ENCODE assay signal across 14 cellular contexts in genomic region chr10:92110039-92110794, GRCh38.
DNase-seq lines count a peak whose midpoint lies in the region; ATAC-seq, FAIRE-seq and TF ChIP-seq lines count a peak whose summit lies in the region.
"Had no signal": no experiment of that assay in that cellular context is flagged by ENCODE, and none has a peak within 500 bp of the region (broad histone marks: within the 10 kb centered on the region; RNA-seq: fewer than 3 reads in every experiment).

No MANE protein-coding gene starts in this region.

- TF ChIP-seq EP300 in HepG2 (IDR thresholded peaks at IDR 0.05; ENCODE audit: low read depth in 2 of 2, low read length in 2 of 2) (no peak), HepG2 (CRISPR knock-in tag; IDR thresholded peaks at IDR 0.05; ENCODE audit: borderline replicate concordance) (no peak)

- H3K36me3 ChIP-seq in liver (ENCODE audit: control insufficient read depth in 4 of 4, insufficient read depth in 3 of 4, low read depth in 1 of 4, low read length in 3 of 4) = no peaks in the 10 kb centered on the region
- no peaks in the 10 kb centered on the region; a peak in 1 of 5 replicates for H3K36me3 ChIP-seq in HepG2 (replicated peaks in 1 of 2; ENCODE audit: control insufficient read depth in 1 of 2, insufficient read depth in 2 of 2, low read length in 2 of 2)
- no peaks in the 10 kb centered on the region for H3K36me3 ChIP-seq in PC-3 (ENCODE audit: low read depth, low read length)

- H3K27ac ChIP-seq in liver (ENCODE audit: low read depth in 1 of 2, low read length in 2 of 2) = peak overlapping the region; percentile 67 to 75
- H3K27ac ChIP-seq in HepG2 (ENCODE audit: extremely low read length, insufficient read depth, low read length) = no peak overlapping the region
- no peak overlapping the region for H3K27ac ChIP-seq in PC-3 (ENCODE audit: low read length)

- POLR2A ChIA-PET in HepG2 (lab: Yijun Ruan, JAX) = interaction anchor here (1.0 to 2.3 kb wide), 4 partner anchors 9 to 181 kb away, joined by 3 to 10 read pairs (median 8); partner anchors contain the start of genes CPEB3 and MARCHF5
- POLR2A ChIA-PET in PC-3 (lab: Charles Lee; ENCODE audit: unreplicated experiment) = no interaction called here

- WGBS in liver = 54% methylated on average over 6 of the region's 6 CpGs
- 95% methylated on average over 6 of the region's 6 CpGs for WGBS in HepG2 (ENCODE audit: low lambda C conversion rate)

- H3K79me2 ChIP-seq in HepG2 (ENCODE audit: insufficient read depth, low read length) (no peaks in the 10 kb centered on the region), PC-3 (ENCODE audit: low read length) (no peaks in the 10 kb centered on the region)

- DNase-seq in HepG2 (ENCODE audit: low spot score) (no peak), PC-3 (peak; percentile 39), fibroblast of peridontal ligament (ENCODE audit: extremely low read depth) (peak; percentile 81), activated gamma-delta T cell treated with Interleukin-2 at 50 U/mL for 16 hours (no peak), hypothalamus (lab: John Stamatoyannopoulos, UW) (no peak)
- no peak for DNase-seq in activated effector memory CD4-positive, alpha-beta T cell treated with anti-CD3 and anti-CD28 coated beads, Interleukin-2, amount 50 U/mL, for 16 hours
- DNase-seq: dorsolateral prefrontal cortex; left ventricle myocardium superior; RPMI8226; stimulated activated CD8-positive, alpha-beta memory T cell treated with anti-CD3 and anti-CD28 coated beads, Interleukin-4, amount 100 ng/mL, for 48 hours had no signal

- ATAC-seq in HepG2 = no peak
- no peak for ATAC-seq in PC-3
- no peak for ATAC-seq in HG02938 (IDR thresholded peaks at IDR 0.05; ENCODE audit: unreplicated experiment)
- ATAC-seq: left ventricle myocardium superior had no signal

- H3K27me3 ChIP-seq in liver (ENCODE audit: control insufficient read depth in 4 of 4, insufficient read depth in 4 of 4, low read length in 3 of 4) = no peaks in the 10 kb centered on the region
- no peaks in the 10 kb centered on the region for H3K27me3 ChIP-seq in HepG2 (ENCODE audit: control insufficient read depth in 1 of 2, insufficient read depth in 2 of 2, low read length in 2 of 2)
- H3K27me3 ChIP-seq in PC-3 (ENCODE audit: low read length) = no peaks in the 10 kb centered on the region
- H3K27me3 ChIP-seq: dorsolateral prefrontal cortex had no signal

- H3K4me1 ChIP-seq in liver (ENCODE audit: control insufficient read depth in 4 of 4, insufficient read depth in 4 of 4, low read length in 3 of 4) (peaks cover 4 to 74% (median 37%) of the 10 kb centered on the region in 4 donors), HepG2 (ENCODE audit: insufficient read depth, low read length) (peaks cover 68% of the 10 kb centered on the region), PC-3 (ENCODE audit: insufficient read depth, low read length) (peaks cover 15% of the 10 kb centered on the region)

- H3K9me3 ChIP-seq in liver (ENCODE audit: control insufficient read depth in 4 of 4, low read length in 3 of 4) (no peaks in the 10 kb centered on the region), HepG2 (ENCODE audit: low read length) (no peaks in the 10 kb centered on the region), PC-3 (ENCODE audit: low read length) (no peaks in the 10 kb centered on the region)

- no peaks in the 10 kb centered on the region for H3F3A ChIP-seq in PC-3 (ENCODE audit: low read length, unreplicated experiment)

- in situ Hi-C loops in HepG2 (cut with HindIII; ENCODE audit: extremely low pct_ligation_motif_present, low pct_unique_long_range_greater_than_20kb) = no loop called here

- no peak for TF ChIP-seq POLR2A in HepG2 (IDR thresholded peaks at IDR 0.05; ENCODE audit: insufficient read depth in 1 of 2, low read depth in 2 of 2, low read length in 2 of 2)

- TF ChIP-seq RAD21 in liver (IDR thresholded peaks at IDR 0.05) (no peak), HepG2 (CRISPR knock-in tag; IDR thresholded peaks at IDR 0.05) (no peak)

- intact Hi-C loops in HepG2 (cut with micrococcal nuclease; ENCODE audit: unreplicated experiment) = no loop called here
- intact Hi-C loops in PC-3 (cut with micrococcal nuclease) = no loop called here

- H3K4me3 ChIP-seq in liver (ENCODE audit: low read depth in 1 of 3, low read length in 3 of 3) (peak overlapping the region; percentile 50 to 76 (median 68)), HepG2 (replicated peaks in 1 of 3; ENCODE audit: insufficient read depth in 1 of 3, low read depth in 2 of 3, low read length in 3 of 3) (no peak overlapping the region), PC-3 (ENCODE audit: low read length) (no peak overlapping the region)
- H3K4me3 ChIP-seq: dorsolateral prefrontal cortex had no signal

- CTCF ChIA-PET in HepG2 (lab: Yijun Ruan, JAX; ENCODE audit: low intra/inter-chr PET ratio, low total read pairs) (no interaction called here), PC-3 (lab: Charles Lee) (no interaction called here)

- H3K9ac ChIP-seq in liver (ENCODE audit: low read depth in 1 of 2, low read length in 2 of 2) (peak overlapping the region; percentile 44 to 96), HepG2 (ENCODE audit: insufficient read depth, low read depth, low read length) (no peak overlapping the region), PC-3 (ENCODE audit: low read length) (no peak overlapping the region)

- BruUV-seq in HepG2 (replicated peaks; lab: Mats Ljungman, UMichigan) (no TSS peak), PC-3 (replicated peaks; lab: Mats Ljungman, UMichigan) (no TSS peak)

- H4K20me1 ChIP-seq in HepG2 (ENCODE audit: insufficient read depth, low read length) (no peaks in the 10 kb centered on the region), PC-3 (ENCODE audit: low read length) (no peaks in the 10 kb centered on the region)

- H3K4me2 ChIP-seq in HepG2 (ENCODE audit: low read depth, low read length) (no peak overlapping the region), PC-3 (ENCODE audit: low read length) (no peak overlapping the region)

- H2AFZ ChIP-seq in HepG2 (ENCODE audit: low read length) (no peak overlapping the region), PC-3 (ENCODE audit: low read length) (no peak overlapping the region)

- TF ChIP-seq CTCF in liver (IDR thresholded peaks at IDR 0.05; ENCODE audit: low read depth, low read length, missing input control) = no peak
- no peak for TF ChIP-seq CTCF in HepG2 (CRISPR knock-in tag; IDR thresholded peaks at IDR 0.05)
- TF ChIP-seq CTCF in PC-3 (conservative IDR thresholded peaks at IDR 0.05; ENCODE audit: low read depth, low read length) = no peak

- H3K9me2 ChIP-seq in PC-3 (replicated peaks; ENCODE audit: low read length) = no peaks in the 10 kb centered on the region

- FAIRE-seq in HepG2 (lab: Jason Lieb, UNC) = no peak
- FAIRE-seq: TTC549, urothelium cell line had no signal

TF ChIP-seq in liver, 16 proteins besides CTCF, POLR2A, EP300 and RAD21:
- TF ChIP-seq RXRA (IDR thresholded peaks at IDR 0.05) = peak in 1 of 2 donors; percentile 5
- TF ChIP-seq YY1 (IDR thresholded peaks at IDR 0.05) = no peak

TF ChIP-seq in HepG2, 621 proteins besides CTCF, POLR2A, EP300 and RAD21:
- TF ChIP-seq ETV6 (CRISPR knock-in tag; conservative IDR thresholded peaks at IDR 0.05) (no peak), ZNF768 (CRISPR knock-in tag; IDR thresholded peaks at IDR 0.05) (no peak), CSRNP1 (CRISPR knock-in tag; IDR thresholded peaks at IDR 0.05) (no peak), ZNF850 (CRISPR knock-in tag; conservative IDR thresholded peaks at IDR 0.05) (no peak), KMT2B (CRISPR knock-in tag; IDR thresholded peaks at IDR 0.05) (no peak), MTF1 (CRISPR knock-in tag; IDR thresholded peaks at IDR 0.05) (no peak), ZNF441 (CRISPR knock-in tag; IDR thresholded peaks at IDR 0.05; ENCODE audit: borderline replicate concordance) (no peak), MEIS1 (CRISPR knock-in tag; IDR thresholded peaks at IDR 0.05; ENCODE audit: borderline replicate concordance) (no peak), ZIK1 (CRISPR knock-in tag; IDR thresholded peaks at IDR 0.05; ENCODE audit: borderline replicate concordance, low read depth) (no peak)

Comparison
In these comparisons a context has a peak if more than half of its experiments do, and no peak if none do; other contexts are left out.
1. H3K27ac ChIP-seq: peak in liver (2 of 2); none in HepG2 (single experiment) and PC-3 (single experiment).
2. H3K4me3 ChIP-seq: peak in liver (3 of 3); none in HepG2 (0 of 3) and PC-3 (single experiment).
3. H3K9ac ChIP-seq: peak in liver (2 of 2); none in HepG2 (single experiment) and PC-3 (single experiment).
4. DNase-seq: peak in PC-3 (single experiment) and fibroblast of peridontal ligament (single experiment); none in HepG2 (single experiment), activated gamma-delta T cell treated with Interleukin-2 at 50 U/mL for 16 hours (single experiment), activated effector memory CD4-positive, alpha-beta T cell treated with anti-CD3 and anti-CD28 coated beads, Interleukin-2, amount 50 U/mL, for 16 hours (single experiment) and hypothalamus (0 of 51).